25 cellular contexts compared by ENCODE assay signal in genomic region chr3:94627689-94628088, GRCh38.
"Had no signal": no experiment of that assay in that cellular context is flagged by ENCODE, and none has a peak within 500 bp of the region (broad histone marks: within the 10 kb centered on the region; RNA-seq: fewer than 3 reads in every experiment).

No MANE protein-coding gene starts in this region.

- H2AFZ ChIP-seq: hepatocyte had no signal

- H3K27ac ChIP-seq: colonic mucosa, coronary artery, dorsolateral prefrontal cortex, epithelial cell of prostate, esophagus muscularis mucosa, esophagus squamous epithelium, foreskin keratinocyte, gastrocnemius medialis, gastroesophageal sphincter, heart left ventricle, heart right ventricle, hepatocyte had no signal

- H3K9me3 ChIP-seq: colonic mucosa, esophagus muscularis mucosa, esophagus squamous epithelium, gastrocnemius medialis, gastroesophageal sphincter had no signal

- ATAC-seq: esophagus mucosa, foreskin keratinocyte, gastrocnemius medialis, gastroesophageal sphincter, heart left ventricle, heart right ventricle had no signal

- H3K4me3 ChIP-seq: colonic mucosa, coronary artery, dorsolateral prefrontal cortex, esophagus muscularis mucosa, esophagus squamous epithelium, gastrocnemius medialis, gastroesophageal sphincter, heart left ventricle, heart right ventricle, hepatocyte had no signal

- H3K4me3 Mint-ChIP-seq: dendritic cell treated with granulocyte-macrophage colony-stimulating factor and Interleukin-4, amounts not matched to agents 40 ng/mL and 50 ng/mL, for 4 days; endodermal cell had no signal

- H3K4me2 ChIP-seq: hepatocyte had no signal

- DNase-seq: colonic mucosa; cortex of kidney; dermis blood vessel endothelial cell; dorsolateral prefrontal cortex; effector CD4-positive, alpha-beta T cell; effector CD8-positive, alpha-beta T cell; effector memory CD4-positive, alpha-beta T cell; endodermal cell; erythroblast; esophagus squamous epithelium; foreskin fibroblast; foreskin keratinocyte; foreskin melanocyte; gastrocnemius medialis; glutamatergic neuron; head of caudate nucleus; heart left ventricle; heart right ventricle had no signal

- H3K79me2 ChIP-seq: hepatocyte had no signal

- H3K27me3 ChIP-seq: colonic mucosa, esophagus muscularis mucosa, esophagus squamous epithelium, foreskin keratinocyte, gastrocnemius medialis, gastroesophageal sphincter, heart left ventricle, heart right ventricle, hepatocyte had no signal

- H3K27me3 Mint-ChIP-seq: dendritic cell treated with granulocyte-macrophage colony-stimulating factor and Interleukin-4, amounts not matched to agents 40 ng/mL and 50 ng/mL, for 4 days had no signal

- H3K4me1 ChIP-seq: colonic mucosa, esophagus muscularis mucosa, foreskin keratinocyte, gastrocnemius medialis, gastroesophageal sphincter, heart left ventricle, heart right ventricle had no signal

- H3K27ac Mint-ChIP-seq: dendritic cell treated with granulocyte-macrophage colony-stimulating factor and Interleukin-4, amounts not matched to agents 40 ng/mL and 50 ng/mL, for 4 days; endodermal cell had no signal
